9 cellular contexts compared by ENCODE assay signal in genomic region chr12:5433081-5433839, GRCh38. TPM values are rescaled to one million over a fixed set of nuclear protein-coding genes. Genes with fewer than 3 reads are reported as not detected.
DNase-seq lines count a peak whose midpoint lies in the region; TF ChIP-seq lines count a peak whose summit lies in the region.
"Had no signal": no experiment of that assay in that cellular context is flagged by ENCODE, and none has a peak within 500 bp of the region (broad histone marks: within the 10 kb centered on the region; RNA-seq: fewer than 3 reads in every experiment).

No MANE protein-coding gene starts in this region.

- DNase-seq in BJ (ENCODE audit: low read depth) (no peak), NCI-H748 (lab: John Stamatoyannopoulos, UW; ENCODE audit: unreplicated experiment) (peak; percentile 50), cardiac muscle cell (ENCODE audit: low read depth in 1 of 2, low spot score in 1 of 2) (peak in 1 of 2 donors; percentile 63), ovary (peak in 4 of 5 donors; percentile 39 to 63 (median 56)), SIG-M5 treated with dmso at 0.1 percent for 504 hours (lab: John Stamatoyannopoulos, UW; ENCODE audit: unreplicated experiment) (no peak), GM10248 (ENCODE audit: extremely low spot score) (no peak), KBM-7 (no peak)
- no peak for DNase-seq in stimulated activated CD4-positive, alpha-beta T cell treated with anti-CD3 and anti-CD28 coated beads, Interleukin-2, amount 100 ng/mL, for 24 hours
- DNase-seq: activated CD8-positive, alpha-beta memory T cell treated with anti-CD3 and anti-CD28 coated beads, Interleukin-2, amount 50 U/mL, for 48 hours had no signal

- TF ChIP-seq EP300 in ovary (IDR thresholded peaks at IDR 0.05): no peak

- 0 out of 2 replicates have a peak, but pooled peaks have one; percentile 6 for TF ChIP-seq CTCF in BJ (IDR thresholded peaks at IDR 0.05; ENCODE audit: insufficient read depth, low read depth, low read length)
- no peak for TF ChIP-seq CTCF in cardiac muscle cell (IDR thresholded peaks at IDR 0.05; ENCODE audit: low read depth, low read length)
- no peak for TF ChIP-seq CTCF in ovary (IDR thresholded peaks at IDR 0.05)
- no peak for TF ChIP-seq CTCF in GM10248 (IDR thresholded peaks at IDR 0.05; ENCODE audit: control extremely low read depth, extremely low read depth, low read depth, missing control alignments)

- in situ Hi-C loops in KBM-7 (cut with MboI; ENCODE audit: low pct_unique_long_range_greater_than_20kb, low sequenced_read_pairs): no loop called here

- H3K27ac ChIP-seq in cardiac muscle cell (no peak overlapping the region), ovary (peak overlapping the region; percentile 28 to 41)

- H3K4me1 ChIP-seq in cardiac muscle cell (ENCODE audit: low read depth) (peaks cover 30% of the 10 kb centered on the region), ovary (ENCODE audit: insufficient read depth) (peaks cover 19% of the 10 kb centered on the region)

- H3K36me3 ChIP-seq in BJ (ENCODE audit: control insufficient read depth, insufficient read depth, low read length): no peaks in the 10 kb centered on the region; the same call in 1 of the 2 replicates
- H3K36me3 ChIP-seq in cardiac muscle cell: no peaks in the 10 kb centered on the region
- no peaks in the 10 kb centered on the region for H3K36me3 ChIP-seq in ovary

- WGBS in ovary, 3 donors: 1% methylated on average over 33 to 59 of the region's 59 CpGs

- POLR2A ChIA-PET in BJ (lab: Charles Lee) (interaction anchor here (0.6 kb wide), 1 partner anchor 78 kb away, joined by 4 read pairs; no protein-coding TSS in a partner anchor), GM10248 (lab: Yijun Ruan, JAX) (no interaction called here)

- H3K9me3 ChIP-seq in cardiac muscle cell (ENCODE audit: low read depth) (no peaks in the 10 kb centered on the region), ovary (no peaks in the 10 kb centered on the region)

- TF ChIP-seq POLR2A in ovary (IDR thresholded peaks at IDR 0.05): no peak

- peak overlapping the region; percentile 74 for H3K4me3 ChIP-seq in BJ (ENCODE audit: low read depth, low read length)
- H3K4me3 ChIP-seq in cardiac muscle cell: peak overlapping the region; percentile 58
- peak overlapping the region; percentile 52 for H3K4me3 ChIP-seq in ovary

- H3K27me3 ChIP-seq in BJ (ENCODE audit: control insufficient read depth, insufficient read depth, low read length) (peaks cover 27% of the 10 kb centered on the region), cardiac muscle cell (peaks cover 57% of the 10 kb centered on the region), ovary (no peaks in the 10 kb centered on the region)

- CTCF ChIA-PET in BJ (lab: Yijun Ruan, JAX): interaction anchor here (0.6 to 8.9 kb wide), 13 partner anchors 7 to 422 kb away, joined by 3 to 69 read pairs (median 5); no protein-coding TSS in a partner anchor
- CTCF ChIA-PET in GM10248 (lab: Yijun Ruan, JAX): no interaction called here

- intact Hi-C loops in ovary (cut with DNase I): loop anchor here in 2 of 4 donors (5.0 kb wide), 1 partner anchor 79 kb away; no protein-coding TSS in a partner anchor

RNA-seq across cellular contexts. Expression of gene NTF3, which starts 1.4 kb away (rescaled TPM):
- polyA plus RNA-seq in BJ (2011; rRNA removed) (11.4 and 12.5 TPM in 2 replicates), cardiac muscle cell (3.9 and 8.7 TPM in 2 replicates), ovary (10 to 100 TPM; 10.2 to 15.9 TPM)
- 11.6 and 12.2 TPM in 2 replicates for polyA minus RNA-seq in BJ (2011; rRNA and poly(A)+ RNA removed)
- total RNA-seq in cardiac muscle cell (2.6 and 4.7 TPM in 2 replicates), ovary (1 to 10 TPM; 3.2 to 9.9 (median 7.3) TPM)

Comparison
In these comparisons a context has a peak if more than half of its experiments do, and no peak if none do; other contexts are left out.
1. DNase-seq: peak in NCI-H748 (single experiment) and ovary (4 of 5); none in BJ (single experiment), SIG-M5 treated with dmso at 0.1 percent for 504 hours (single experiment), GM10248 (single experiment), stimulated activated CD4-positive, alpha-beta T cell treated with anti-CD3 and anti-CD28 coated beads, Interleukin-2, amount 100 ng/mL, for 24 hours (0 of 2) and KBM-7 (single experiment).
2. Peak in every context shown above with its lines, with median percentiles within 50 percentile points of each other: H3K4me3 ChIP-seq.